ENCODE assay signal across 1 cellular context in genomic region chr14:69226178-69226577, GRCh38.
TF ChIP-seq lines count a peak whose summit lies in the region.

No MANE protein-coding gene starts in this region.

TF ChIP-seq in endothelial cell of umbilical vein, 7 proteins besides CTCF, POLR2A, EP300 and RAD21:
- TF ChIP-seq POLR2AphosphoS5 (IDR thresholded peaks at IDR 0.05; ENCODE audit: insufficient read depth, low read depth, low read length): no peak
- no peak for TF ChIP-seq EZH2 (IDR thresholded peaks at IDR 0.05; ENCODE audit: borderline replicate concordance, low read depth, low read length, severe bottlenecking)
- no peak for TF ChIP-seq MAX (IDR thresholded peaks at IDR 0.05; ENCODE audit: insufficient read depth, insufficient read length)
- no peak for TF ChIP-seq MYC (IDR thresholded peaks at IDR 0.05; ENCODE audit: low read depth, low read length)
- TF ChIP-seq JUN (IDR thresholded peaks at IDR 0.05; ENCODE audit: borderline replicate concordance, insufficient read depth, insufficient read length, low read depth): no peak
- no peak for TF ChIP-seq FOS (IDR thresholded peaks at IDR 0.05; ENCODE audit: borderline replicate concordance, insufficient read depth, low read length)
- no peak for TF ChIP-seq GATA2 (IDR thresholded peaks at IDR 0.05; ENCODE audit: insufficient read depth, insufficient read length, low read depth, low read length)
